Comparison of ENCODE assay signal across 12 cellular contexts in genomic region chr1:54949971-54950360, GRCh38. TPM values are rescaled to one million over a fixed set of nuclear protein-coding genes. Genes with fewer than 3 reads are reported as not detected.
DNase-seq lines count a peak whose midpoint lies in the region; ATAC-seq and TF ChIP-seq lines count a peak whose summit lies in the region.
"Had no signal": no experiment of that assay in that cellular context is flagged by ENCODE, and none has a peak within 500 bp of the region (broad histone marks: within the 10 kb centered on the region; RNA-seq: fewer than 3 reads in every experiment).

No MANE protein-coding gene starts in this region.

- no peak overlapping the region for H3K4me3 ChIP-seq in transverse colon

- in situ Hi-C loops in transverse colon (cut with MboI; ENCODE audit: low pct_ligation_motif_present in 1 of 4, low pct_unique_long_range_greater_than_20kb in 1 of 4, low sequenced_read_pairs in 3 of 4): loop anchor here in 3 of 4 donors (5.0 kb wide), 1 partner anchor 47 kb away; the partner anchor contains the start of gene BSND (in 3 of the 3)

- no peaks in the 10 kb centered on the region for H3K36me3 ChIP-seq in ES-I3 (ENCODE audit: insufficient read depth, low read length)
- H3K36me3 ChIP-seq in transverse colon: no peaks in the 10 kb centered on the region

- DNase-seq in T-helper 17 cell (no peak), fibroblast of peridontal ligament (ENCODE audit: extremely low read depth) (peak; percentile 63), pons (ENCODE audit: low spot score) (peak; percentile 6), transverse colon (no peak)
- no peak for DNase-seq in stimulated activated CD4-positive, alpha-beta T cell treated with anti-CD3 and anti-CD28 coated beads, Interleukin-4, amount 100 ng/mL, for 1 hour
- no peak for DNase-seq in activated CD4-positive, alpha-beta T cell treated with anti-CD3 and anti-CD28 coated beads for 4 hours
- no peak for DNase-seq in activated CD4-positive, alpha-beta T cell treated with anti-CD3 and anti-CD28 coated beads for 48 hours

- no peak for TF ChIP-seq CTCF in transverse colon (IDR thresholded peaks at IDR 0.05)

- no peaks in the 10 kb centered on the region for H3K27me3 ChIP-seq in transverse colon

- H3K27ac Mint-ChIP-seq in T-helper 17 cell: no peak overlapping the region
- H3K27ac Mint-ChIP-seq: activated naive CD4-positive, alpha-beta T cell treated with anti-CD3 and anti-CD28 coated beads, Interleukin-2, amount 50 U/mL, for 24 hours had no signal

- no peaks in the 10 kb centered on the region for H3K36me3 Mint-ChIP-seq in T-helper 17 cell (ENCODE audit: low read depth)
- H3K36me3 Mint-ChIP-seq: activated naive CD4-positive, alpha-beta T cell treated with anti-CD3 and anti-CD28 coated beads, Interleukin-2, amount 50 U/mL, for 24 hours; CD8-positive, alpha-beta memory T cell had no signal

- no peak overlapping the region for H3K27ac ChIP-seq in transverse colon

- no peak for TF ChIP-seq POLR2A in transverse colon (IDR thresholded peaks at IDR 0.05)

- no peak for TF ChIP-seq EP300 in transverse colon (IDR thresholded peaks at IDR 0.05; ENCODE audit: low read depth)

- H3K4me1 ChIP-seq in ES-I3 (ENCODE audit: insufficient read depth, low read length) (no peaks in the 10 kb centered on the region; the same call in 1 of the 2 replicates), transverse colon (peaks cover 3 to 23% (median 14%) of the 10 kb centered on the region in 4 donors)

- 35 to 70% methylated on average over 3 to 6 of the region's 6 CpGs for WGBS in transverse colon (ENCODE audit: low coverage in 1 of 2), 2 donors

- peaks cover 5% of the 10 kb centered on the region for H3K27me3 Mint-ChIP-seq in T-helper 17 cell

- peaks cover 23% of the 10 kb centered on the region for H3K4me1 Mint-ChIP-seq in T-helper 17 cell

- peak overlapping the region; percentile 45 for H3K4me3 Mint-ChIP-seq in T-helper 17 cell
- H3K4me3 Mint-ChIP-seq: activated naive CD4-positive, alpha-beta T cell treated with anti-CD3 and anti-CD28 coated beads, Interleukin-2, amount 50 U/mL, for 24 hours had no signal

- H3K9me3 ChIP-seq in ES-I3 (ENCODE audit: control insufficient read depth, insufficient read depth, low read length): no peaks in the 10 kb centered on the region; the same call in 1 of the 2 replicates
- H3K9me3 ChIP-seq in T-helper 17 cell (ENCODE audit: control insufficient read depth, low read length, poor library complexity, severe bottlenecking): no peaks in the 10 kb centered on the region
- H3K9me3 ChIP-seq in transverse colon: no peaks in the 10 kb centered on the region

- intact Hi-C loops in transverse colon (cut with DNase I; ENCODE audit: low total_unique reads): loop anchor here (2.0 kb wide), 1 partner anchor 47 kb away; no protein-coding TSS in a partner anchor

- ATAC-seq in T-helper 17 cell: no peak

- H3K9ac ChIP-seq in ES-I3 (ENCODE audit: low read depth, low read length): 0 out of 2 replicates have a peak overlapping the region, but pooled peaks have one; percentile 23

RNA-seq across cellular contexts. Expression of gene TMEM61, which starts 30.5 kb away (rescaled TPM):
- total RNA-seq in T-helper 17 cell: not detected
- 10 to 100 TPM in 1 of 4 donors, 1 to 10 TPM in 3; 7.1 to 24.8 (median 8.5) TPM for total RNA-seq in transverse colon
- total RNA-seq: CD8-positive, alpha-beta memory T cell; mononuclear cell; subcutaneous adipose tissue had no signal

RNA-seq across cellular contexts. Expression of gene BSND, which starts 48.8 kb away (rescaled TPM):
- under 1 TPM in 1 of 2 donors, not detected in 1; 0.07 TPM for total RNA-seq in T-helper 17 cell
- not detected for total RNA-seq in transverse colon
- total RNA-seq: CD8-positive, alpha-beta memory T cell; mononuclear cell; subcutaneous adipose tissue had no signal

Comparison
In these comparisons a context has a peak if more than half of its experiments do, and no peak if none do; other contexts are left out.
1. DNase-seq: peak in fibroblast of peridontal ligament (single experiment) and pons (single experiment); none in T-helper 17 cell (0 of 3), stimulated activated CD4-positive, alpha-beta T cell treated with anti-CD3 and anti-CD28 coated beads, Interleukin-4, amount 100 ng/mL, for 1 hour (single experiment), activated CD4-positive, alpha-beta T cell treated with anti-CD3 and anti-CD28 coated beads for 4 hours (0 of 2), activated CD4-positive, alpha-beta T cell treated with anti-CD3 and anti-CD28 coated beads for 48 hours (single experiment) and transverse colon (single experiment).
2. RNA of gene TMEM61, which starts 30.5 kb away (total RNA-seq): 7.1 to 24.8 TPM in transverse colon; not detected in T-helper 17 cell; every median in the first group is over 4 times any median in the second.